8 cellular contexts compared by ENCODE assay signal in genomic region chr6:6494677-6495076, GRCh38.
A peak's percentile ranks its signal among the peaks of the same experiment; 100 is the strongest.
DNase-seq lines count a peak whose midpoint lies in the region; ATAC-seq, FAIRE-seq and TF ChIP-seq lines count a peak whose summit lies in the region.

No MANE protein-coding gene starts in this region.

- H3K27me3 ChIP-seq in colonic mucosa = no peaks in the 10 kb centered on the region

- H3K9me3 ChIP-seq in colonic mucosa = no peaks in the 10 kb centered on the region

- no peaks in the 10 kb centered on the region for H3K36me3 ChIP-seq in colonic mucosa

- no peaks in the 10 kb centered on the region for H3K36me3 Mint-ChIP-seq in naive B cell

- H3K27ac ChIP-seq in colonic mucosa = no peak overlapping the region

- H3K4me3 ChIP-seq in colonic mucosa = no peak overlapping the region

- intact Hi-C loops in colonic mucosa (cut with DNase I) = no loop called here

- TF ChIP-seq CTCF in colonic mucosa (IDR thresholded peaks at IDR 0.05) = peak; percentile 27

- no peak overlapping the region for H3K9ac ChIP-seq in colonic mucosa (ENCODE audit: low read depth in 2 of 2, low read length in 2 of 2)

- peaks cover 4 to 7% (median 6%) of the 10 kb centered on the region in 3 donors for H3K27me3 Mint-ChIP-seq in naive B cell

- DNase-seq in Daoy (ENCODE audit: low read depth) = peak; percentile 76
- DNase-seq in H54 (ENCODE audit: insufficient read length, low spot score) = peak; percentile 18
- DNase-seq in NCI-H82 (lab: John Stamatoyannopoulos, UW) = peak; percentile 79
- peak; percentile 41 for DNase-seq in colonic mucosa
- peak; percentile 43 for DNase-seq in naive B cell
- no peak for DNase-seq in central memory CD4-positive, alpha-beta T cell
- no peak for DNase-seq in effector CD4-positive, alpha-beta T cell
- no peak for DNase-seq in activated CD4-positive, CD25-positive, alpha-beta regulatory T cell (lab: John Stamatoyannopoulos, UW)

- no peaks in the 10 kb centered on the region for H3K4me1 ChIP-seq in colonic mucosa

- no peaks in the 10 kb centered on the region for H3K9me3 Mint-ChIP-seq in naive B cell

- peaks cover 0 to 5% (median 0%) of the 10 kb centered on the region in 3 donors for H3K4me1 Mint-ChIP-seq in naive B cell

- FAIRE-seq in H54 (lab: Jason Lieb, UNC) = no peak

- TF ChIP-seq POLR2A in H54 (IDR thresholded peaks at IDR 0.05; ENCODE audit: low read depth, low read length) = no peak

- peak overlapping the region in 3 of 6 donors; percentile 2 to 85 (median 82) for H3K27ac Mint-ChIP-seq in naive B cell

- H3K4me3 Mint-ChIP-seq in naive B cell = no peak overlapping the region

- peak; percentile 56 to 63 for ATAC-seq in naive B cell (ENCODE audit: low read depth in 2 of 2)

Comparison
In these comparisons a context has a peak if more than half of its experiments do, and no peak if none do; other contexts are left out.
1. DNase-seq: peak in Daoy (single experiment), H54 (single experiment), NCI-H82 (single experiment), colonic mucosa (single experiment) and naive B cell (single experiment); none in central memory CD4-positive, alpha-beta T cell (single experiment), effector CD4-positive, alpha-beta T cell (single experiment) and activated CD4-positive, CD25-positive, alpha-beta regulatory T cell (0 of 4).